ENCODE assay signal across 23 cellular contexts in the genomic region with DNA sequence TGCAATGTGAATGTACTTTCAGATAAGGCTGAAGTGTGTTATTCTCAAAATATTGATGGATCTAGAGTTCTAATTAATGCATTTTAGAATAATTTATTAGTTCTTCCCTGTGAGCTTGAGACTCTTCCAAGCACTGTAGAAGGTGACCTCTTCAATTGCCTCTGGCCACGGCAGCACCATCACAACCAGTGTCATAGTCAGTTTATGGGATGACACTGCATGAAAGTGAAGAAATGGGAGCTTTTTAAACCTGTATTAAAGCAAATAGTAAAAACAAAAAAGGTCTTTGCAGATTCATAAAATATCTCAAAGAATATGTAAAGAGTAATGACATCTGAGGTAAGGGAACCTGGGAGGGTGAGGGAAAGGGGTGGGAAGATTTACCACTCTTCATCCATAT. TPM values are rescaled to one million over a fixed set of nuclear protein-coding genes. Genes with fewer than 3 reads are reported as not detected.
DNase-seq lines count a peak whose midpoint lies in the region; ATAC-seq, FAIRE-seq and TF ChIP-seq lines count a peak whose summit lies in the region.
"Had no signal": no experiment of that assay in that cellular context is flagged by ENCODE, and none has a peak within 500 bp of the region (broad histone marks: within the 10 kb centered on the region; RNA-seq: fewer than 3 reads in every experiment).

No MANE protein-coding gene starts in this region.

- no peak overlapping the region for H2AFZ ChIP-seq in H1 (ENCODE audit: low read length)

- H3K4me1 ChIP-seq in cardiac muscle cell (ENCODE audit: low read depth), result no peaks in the 10 kb centered on the region
- H3K4me1 ChIP-seq in H1 (replicated peaks in 1 of 4; ENCODE audit: control insufficient read depth in 3 of 4, insufficient read depth in 4 of 4, low read length in 3 of 4), result peaks cover 0 to 8% (median 5%) of the 10 kb centered on the region in 4 experiments; a peak in 3 of 7 replicates
- peaks cover 0 to 3% (median 0%) of the 10 kb centered on the region in 4 donors for H3K4me1 ChIP-seq in upper lobe of left lung
- H3K4me1 ChIP-seq: A549; BLaER1 treated with 17β-estradiol and CSF1 and Interleukin-3, amounts not matched to agents 10 nM and 100 nM; Caco-2 had no signal

- 100% methylated on average over 1 of the region's 1 CpG; no CpG with 5 or more reads in 1 of the 2 experiments for WGBS in H1 (ENCODE audit: extremely low coverage in 1 of 2, insufficient coverage in 1 of 2, insufficient read length in 1 of 2, insufficient replicate concordance in 2 of 2, low coverage in 1 of 2, low lambda C conversion rate in 2 of 2, missing lambda C conversion rate in 1 of 2), 2 experiments
- WGBS in upper lobe of left lung, 2 donors, result 82 to 93% methylated on average over 1 of the region's 1 CpG

- TF ChIP-seq CTCF in cardiac muscle cell (IDR thresholded peaks at IDR 0.05; ENCODE audit: low read depth, low read length), result no peak
- no peak for TF ChIP-seq CTCF in WTC11 (IDR thresholded peaks at IDR 0.05)
- no peak for TF ChIP-seq CTCF in H1 (IDR thresholded peaks at IDR 0.05; ENCODE audit: control extremely low read depth in 1 of 3, insufficient read depth in 1 of 3, low read depth in 1 of 3, low read length in 3 of 3)
- no peak for TF ChIP-seq CTCF in nephron progenitor cell (IDR thresholded peaks at IDR 0.05)
- TF ChIP-seq CTCF in upper lobe of left lung (IDR thresholded peaks at IDR 0.05), result no peak

- H3K27me3 Mint-ChIP-seq in WTC11 (ENCODE audit: low read depth) (no peaks in the 10 kb centered on the region), nephron progenitor cell (ENCODE audit: low read depth, poor library complexity) (no peaks in the 10 kb centered on the region)
- H3K27me3 Mint-ChIP-seq: B cell; CD4-positive, alpha-beta T cell had no signal

- no peak overlapping the region for H4K5ac ChIP-seq in H1 (ENCODE audit: insufficient read length, low read depth, low read length)

- H3K36me3 ChIP-seq in cardiac muscle cell (peaks cover 16% of the 10 kb centered on the region), H1 (ENCODE audit: control insufficient read depth in 2 of 4, insufficient read depth in 4 of 4, low read length in 3 of 4) (peaks cover 0 to 32% (median 14%) of the 10 kb centered on the region in 4 experiments; a peak in 6 of 8 replicates), upper lobe of left lung (peaks cover 0 to 12% (median 6%) of the 10 kb centered on the region in 4 donors), MG63 (peaks cover 4% of the 10 kb centered on the region)

- H3K4me3 ChIP-seq in cardiac muscle cell (no peak overlapping the region), H1 (ENCODE audit: extremely low read depth in 1 of 4, insufficient read depth in 2 of 4, low read depth in 3 of 4, low read length in 4 of 4) (no peak overlapping the region), upper lobe of left lung (no peak overlapping the region), MG63 (no peak overlapping the region)
- H3K4me3 ChIP-seq: A549; BLaER1 treated with 17β-estradiol and CSF1 and Interleukin-3, amounts not matched to agents 10 nM and 100 nM had no signal

- H3K79me2 ChIP-seq in H1 (ENCODE audit: control insufficient read depth in 1 of 2, insufficient read depth in 2 of 2, low read length in 2 of 2), result no peaks in the 10 kb centered on the region

- FAIRE-seq in H1 (lab: Jason Lieb, UNC), result no peak
- FAIRE-seq: A549, D721Med had no signal

- no peak overlapping the region for H3K56ac ChIP-seq in H1 (replicated peaks; ENCODE audit: insufficient read length, low read depth, low read length)

- no peaks in the 10 kb centered on the region for H3K79me1 ChIP-seq in H1 (ENCODE audit: low read depth, low read length)

- H4K20me1 ChIP-seq in H1 (replicated peaks in 1 of 2; ENCODE audit: control insufficient read depth in 1 of 2, insufficient read depth in 2 of 2, low read length in 2 of 2), result no peaks in the 10 kb centered on the region
- H4K20me1 ChIP-seq: BLaER1 treated with 17β-estradiol and CSF1 and Interleukin-3, amounts not matched to agents 10 nM and 100 nM had no signal

- peak overlapping the region; percentile 15 for H3K27ac ChIP-seq in cardiac muscle cell
- no peak overlapping the region for H3K27ac ChIP-seq in H1 (ENCODE audit: low read depth, low read length)
- no peak overlapping the region for H3K27ac ChIP-seq in upper lobe of left lung
- H3K27ac ChIP-seq: 22Rv1; A549; BLaER1 treated with 17β-estradiol and CSF1 and Interleukin-3, amounts not matched to agents 10 nM and 100 nM; C4-2B had no signal

- H2BK12ac ChIP-seq in H1 (ENCODE audit: low read depth, low read length), result no peak overlapping the region

- no peaks in the 10 kb centered on the region; the same call in 1 of the 2 replicates for H3K23me2 ChIP-seq in H1 (ENCODE audit: low read depth, low read length)

- no peak overlapping the region for H3K9ac ChIP-seq in H1 (replicated peaks in 1 of 4; ENCODE audit: extremely low read depth in 1 of 4, low read depth in 3 of 4, low read length in 3 of 4)
- H3K9ac ChIP-seq: BLaER1 treated with 17β-estradiol and CSF1 and Interleukin-3, amounts not matched to agents 10 nM and 100 nM had no signal

- no peak for TF ChIP-seq RAD21 in H1 (IDR thresholded peaks at IDR 0.05 in 1 of 2, conservative IDR thresholded peaks at IDR 0.05 in 1 of 2; ENCODE audit: low read depth in 2 of 2, low read length in 2 of 2)

- no peak overlapping the region for H2AK5ac ChIP-seq in H1 (ENCODE audit: low read depth, low read length)

- no peak for TF ChIP-seq EP300 in H1 (IDR thresholded peaks at IDR 0.05; ENCODE audit: borderline replicate concordance in 1 of 2, low read depth in 2 of 2, low read length in 2 of 2)
- TF ChIP-seq EP300 in upper lobe of left lung (IDR thresholded peaks at IDR 0.05), result no peak

- peaks cover 28% of the 10 kb centered on the region for H3K36me3 Mint-ChIP-seq in WTC11
- H3K36me3 Mint-ChIP-seq in nephron progenitor cell (ENCODE audit: low read depth), result peaks cover 30% of the 10 kb centered on the region

- POLR2A ChIA-PET in WTC11 (lab: Charles Lee) (interaction anchor here (1.6 kb wide), 1 partner anchor 8 kb away, joined by 3 read pairs; no protein-coding TSS in a partner anchor), H1 (lab: Charles Lee; ENCODE audit: partially characterized antibody) (interaction anchor here (1.2 kb wide), 1 partner anchor 53 kb away, joined by 4 read pairs; no protein-coding TSS in a partner anchor)

- H3K27me3 ChIP-seq in cardiac muscle cell, result no peaks in the 10 kb centered on the region
- H3K27me3 ChIP-seq in H1 (replicated peaks in 1 of 4; ENCODE audit: control insufficient read depth in 3 of 4, extremely low read depth in 1 of 4, insufficient read depth in 3 of 4, low read length in 3 of 4), result no peaks in the 10 kb centered on the region
- no peaks in the 10 kb centered on the region for H3K27me3 ChIP-seq in upper lobe of left lung
- no peaks in the 10 kb centered on the region for H3K27me3 ChIP-seq in MG63
- H3K27me3 ChIP-seq: BLaER1 treated with 17β-estradiol and CSF1 and Interleukin-3, amounts not matched to agents 10 nM and 100 nM had no signal

- H3K18ac ChIP-seq in H1 (ENCODE audit: extremely low read depth, low read length), result no peak overlapping the region

- no peak for DNase-seq in cardiac muscle cell (ENCODE audit: low read depth in 1 of 2, low spot score in 1 of 2)
- DNase-seq in left ventricle myocardium superior, result no peak
- no peak for DNase-seq in WTC11 (ENCODE audit: low spot score)
- DNase-seq in H1 (ENCODE audit: low read depth in 1 of 2, low spot score in 2 of 2), result no peak
- DNase-seq in nephron progenitor cell, result no peak
- no peak for DNase-seq in upper lobe of left lung
- no peak for DNase-seq in NCI-H1105 (lab: John Stamatoyannopoulos, UW)
- no peak for DNase-seq in MG63
- DNase-seq: AML-193; Caco-2; Calu3; CD4-positive, alpha-beta T cell; CD8-positive, alpha-beta T cell; DMS79 treated with DMSO at 0.1 percent for 48 hours; GF-D8 had no signal

- CTCF ChIA-PET in WTC11 (lab: Charles Lee) (interaction anchor here (1.1 to 2.1 kb wide), 2 partner anchors 53 to 58 kb away, joined by 3 to 7 read pairs; no protein-coding TSS in a partner anchor), H1 (lab: Charles Lee; ENCODE audit: partially characterized antibody) (interaction anchor here (0.6 to 1.1 kb wide), 4 partner anchors 16 to 399 kb away, joined by 3 to 5 read pairs (median 3); no protein-coding TSS in a partner anchor)

- H2BK120ac ChIP-seq in H1 (replicated peaks; ENCODE audit: low read depth, low read length), result no peak overlapping the region

- no peak overlapping the region for H2BK5ac ChIP-seq in H1 (ENCODE audit: low read depth, low read length)

- no peak overlapping the region for H4K91ac ChIP-seq in H1 (replicated peaks; ENCODE audit: insufficient read length, low read length)

- H2BK20ac ChIP-seq in H1 (ENCODE audit: low read length), result no peak overlapping the region

- H3K4me1 Mint-ChIP-seq in WTC11, result peaks cover 18% of the 10 kb centered on the region
- no peaks in the 10 kb centered on the region for H3K4me1 Mint-ChIP-seq in nephron progenitor cell
- H3K4me1 Mint-ChIP-seq: B cell had no signal

- no peak overlapping the region for H3K4me2 ChIP-seq in H1 (ENCODE audit: insufficient read depth in 1 of 2, low read depth in 2 of 2, low read length in 2 of 2)
- H3K4me2 ChIP-seq: A549; BLaER1 treated with 17β-estradiol and CSF1 and Interleukin-3, amounts not matched to agents 10 nM and 100 nM had no signal

- no peak overlapping the region for H3K4me3 Mint-ChIP-seq in WTC11
- no peak overlapping the region for H3K4me3 Mint-ChIP-seq in nephron progenitor cell
- H3K4me3 Mint-ChIP-seq: B cell; CD4-positive, alpha-beta T cell; CD8-positive, alpha-beta T cell had no signal

- H3K27ac Mint-ChIP-seq in WTC11 (peak overlapping the region; percentile 61; the same call in 1 of the 2 replicates), nephron progenitor cell (peak overlapping the region; percentile 20)
- H3K27ac Mint-ChIP-seq: B cell; CD4-positive, alpha-beta T cell; CD8-positive, alpha-beta T cell had no signal

- no peak overlapping the region for H4K8ac ChIP-seq in H1 (ENCODE audit: extremely low read depth, insufficient read depth, low read length)

- no peak overlapping the region for H3K14ac ChIP-seq in H1 (ENCODE audit: insufficient read length)

- no peaks in the 10 kb centered on the region for H3K9me3 Mint-ChIP-seq in WTC11
- H3K9me3 Mint-ChIP-seq in nephron progenitor cell, result no peaks in the 10 kb centered on the region
- H3K9me3 Mint-ChIP-seq: CD4-positive, alpha-beta T cell; CD8-positive, alpha-beta T cell had no signal

- H3K9me3 ChIP-seq in cardiac muscle cell (ENCODE audit: low read depth) (no peaks in the 10 kb centered on the region), H1 (ENCODE audit: insufficient read depth in 2 of 2, low read depth in 1 of 2, low read length in 1 of 2) (no peaks in the 10 kb centered on the region), upper lobe of left lung (no peaks in the 10 kb centered on the region), MG63 (no peaks in the 10 kb centered on the region)
- H3K9me3 ChIP-seq: A549; BLaER1 treated with 17β-estradiol and CSF1 and Interleukin-3, amounts not matched to agents 10 nM and 100 nM; Caco-2 had no signal

- TF ChIP-seq POLR2A in H1 (IDR thresholded peaks at IDR 0.05; ENCODE audit: control extremely low read depth in 1 of 2, low read depth in 2 of 2, low read length in 2 of 2) (no peak; a peak in 1 of 3 replicates), upper lobe of left lung (IDR thresholded peaks at IDR 0.05) (no peak)

- ATAC-seq in left ventricle myocardium superior, result no peak
- ATAC-seq in WTC11, result no peak
- ATAC-seq in upper lobe of left lung (ENCODE audit: low FRiP score in 2 of 2), result no peak
- ATAC-seq: A549; CD8-positive, alpha-beta T cell had no signal

- intact Hi-C loops in left ventricle myocardium superior (cut with micrococcal nuclease), result no loop called here

- H2BK15ac ChIP-seq in H1 (ENCODE audit: low read length), result no peak overlapping the region

- H3K4ac ChIP-seq in H1 (replicated peaks; ENCODE audit: insufficient read length, low read depth, low read length), result no peak overlapping the region

- H3K23ac ChIP-seq in H1 (ENCODE audit: insufficient read length), result no peak overlapping the region

RNA-seq across cellular contexts. Expression of gene OXER1, which starts 52.0 kb away (rescaled TPM):
- total RNA-seq in cardiac muscle cell, result 0.48 TPM in 1 of 2 replicates, not detected in the other
- 0.12 and 0.15 TPM in 2 replicates for polyA plus RNA-seq in cardiac muscle cell
- total RNA-seq in left ventricle myocardium superior, result 0.74 TPM
- 2.6 to 2.7 TPM (median 2.7 TPM) in 3 replicates for total RNA-seq in WTC11 (2021)
- total RNA-seq in H1 (2021; fragmentation: NEBNext Ultra II Directional; extraction: Animal tissue kit (Norgen Biotek cat#: 25700)), result 1.2 and 1.3 TPM in 2 replicates
- polyA plus RNA-seq in H1 (2011; rRNA removed), result 2.9 and 3.7 TPM in 2 replicates
- 1.8 TPM for polyA plus RNA-seq in H1 (2011; cell fraction: cytosol; rRNA removed)
- 6.2 TPM for polyA plus RNA-seq in H1 (2011; cell fraction: nucleus; rRNA removed)
- polyA plus RNA-seq in H1 (2012, experiment 1 of 2), result 1.3 to 2.9 TPM (median 2.4 TPM) in 4 replicates
- polyA plus RNA-seq in H1 (2012, experiment 2 of 2), result 0.71 TPM
- 0.65 TPM for polyA plus RNA-seq in H1 (2013, experiment 1 of 2)
- 0.46 TPM for polyA plus RNA-seq in H1 (2013, experiment 2 of 2)
- 1.0 and 1.8 TPM in 2 replicates for polyA minus RNA-seq in H1 (2011; rRNA and poly(A)+ RNA removed)
- 0.81 TPM for polyA minus RNA-seq in H1 (2011; cell fraction: cytosol; rRNA and poly(A)+ RNA removed)
- 2.7 TPM for polyA minus RNA-seq in H1 (2011; cell fraction: nucleus; rRNA and poly(A)+ RNA removed)
- 1 to 10 TPM in 4 of 6 donors, under 1 TPM in 2; 0.22 to 3.1 (median 1.3) TPM for total RNA-seq in upper lobe of left lung
- not detected in 2 replicates for total RNA-seq in MG63 (2014; rRNA removed; shearing (Covaris generic); ENCODE audit: low replicate concordance)
- total RNA-seq: A172; CD4-positive, alpha-beta T cell had no signal
- polyA plus RNA-seq: A549, BJ had no signal
